1 cellular context compared by ENCODE assay signal in genomic region chr1:234879157-234880080, GRCh38.
A peak's percentile ranks its signal among the peaks of the same experiment; 100 is the strongest.
TF ChIP-seq lines count a peak whose summit lies in the region.

No MANE protein-coding gene starts in this region.

TF ChIP-seq in K562, 482 proteins besides CTCF, POLR2A, EP300 and RAD21 (continued from another document):
- TF ChIP-seq MAX (CRISPR knock-in tag; IDR thresholded peaks at IDR 0.05) (0 out of 2 replicates have a peak, but pooled peaks have one; percentile 26), MEF2A (IDR thresholded peaks at IDR 0.05; ENCODE audit: control insufficient read depth, low read depth, low read length) (peak; percentile 40; the same call in 1 of the 2 replicates), ZNF518B (CRISPR knock-in tag; IDR thresholded peaks at IDR 0.05) (no peak), ADNP (tag; IDR thresholded peaks at IDR 0.05) (peak; percentile 38), CBFB (CRISPR knock-in tag; IDR thresholded peaks at IDR 0.05) (no peak), YBX1 (IDR thresholded peaks at IDR 0.05) (no peak), SLC30A9 (CRISPR knock-in tag; IDR thresholded peaks at IDR 0.05) (no peak), ATF4 (CRISPR knock-in tag; IDR thresholded peaks at IDR 0.05) (no peak; the same call in 1 of the 2 replicates), ZNF639 (CRISPR knock-in tag; conservative IDR thresholded peaks at IDR 0.05 in 1 of 2, IDR thresholded peaks at IDR 0.05 in 1 of 2) (peak in 1 of 2 experiments; percentile 47; a peak in 1 of 4 replicates), MEF2D (tag; conservative IDR thresholded peaks at IDR 0.05; ENCODE audit: low read depth) (peak; percentile 61), ZNF408 (CRISPR knock-in tag; IDR thresholded peaks at IDR 0.05; ENCODE audit: low read depth) (no peak), PML (IDR thresholded peaks at IDR 0.05; ENCODE audit: low read length) (no peak), BCLAF1 (IDR thresholded peaks at IDR 0.05; ENCODE audit: borderline replicate concordance in 1 of 2, control insufficient read depth in 1 of 2, low read depth in 2 of 2, low read length in 1 of 2) (no peak), NONO (IDR thresholded peaks at IDR 0.05; ENCODE audit: low read depth in 2 of 2, low read length in 1 of 2) (no peak), TSHZ1 (CRISPR knock-in tag; IDR thresholded peaks at IDR 0.05) (no peak), CBX3 (IDR thresholded peaks at IDR 0.05; ENCODE audit: borderline replicate concordance in 1 of 2, low read length in 2 of 2) (no peak), HLTF (IDR thresholded peaks at IDR 0.05) (0 out of 2 replicates have a peak, but pooled peaks have one; percentile 25), ZNF740 (CRISPR knock-in tag; IDR thresholded peaks at IDR 0.05) (no peak), ZNF740 (tag; IDR thresholded peaks at IDR 0.05) (peak in 1 of 2 experiments; percentile 64; a peak in 2 of 4 replicates), IFI16 (CRISPR knock-in tag; IDR thresholded peaks at IDR 0.05) (no peak)
